In genomic region chr3:32998631-32999451, GRCh38 we compare ENCODE assay signal across 19 cellular contexts. TPM values are rescaled to one million over a fixed set of nuclear protein-coding genes. Genes with fewer than 3 reads are reported as not detected.
A peak's percentile ranks its signal among the peaks of the same experiment; 100 is the strongest.
DNase-seq lines count a peak whose midpoint lies in the region; ATAC-seq, FAIRE-seq and TF ChIP-seq lines count a peak whose summit lies in the region.
"Had no signal": no experiment of that assay in that cellular context is flagged by ENCODE, and none has a peak within 500 bp of the region (broad histone marks: within the 10 kb centered on the region; RNA-seq: fewer than 3 reads in every experiment).

No MANE protein-coding gene starts in this region.

- H2BK5ac ChIP-seq in neuronal stem cell (ENCODE audit: low read length) = no peak overlapping the region

- DNase-seq in natural killer cell treated with Interleukin-12 subunit alpha and Interleukin-12 subunit beta and Interleukin-15 and Interleukin-18, amount 100 ng/mL, for 72 hours (ENCODE audit: low spot score) = no peak
- DNase-seq in natural killer cell (no peak), GM12878 (ENCODE audit: low read depth, low spot score) (no peak), neuronal stem cell (ENCODE audit: low spot score) (no peak), retina (no peak)
- no peak for DNase-seq in activated CD4-positive, alpha-beta memory T cell treated with anti-CD3 and anti-CD28 coated beads for 36 hours
- no peak for DNase-seq in stimulated activated naive CD8-positive, alpha-beta T cell treated with anti-CD3 and anti-CD28 coated beads, Interleukin-15, Interleukin-2, amounts not matched to agents 100 U/mL and 50 U/mL, for 24 hours
- DNase-seq: glutamatergic neuron, GM23248, KG1, NCI-H226, OCI-M1, ovary, SHP77, SW 1271, upper lobe of left lung had no signal

- TF ChIP-seq POLR2A in GM12878 (IDR thresholded peaks at IDR 0.05; ENCODE audit: low read depth, low read length) = no peak

- SMC1A ChIA-PET in GM12878 (lab: Charles Lee; ENCODE audit: uncharacterized antibody, unreplicated experiment) = interaction anchor here (2.0 kb wide), 1 partner anchor 10 kb away, joined by 4 read pairs; no protein-coding TSS in a partner anchor

- H2BK15ac ChIP-seq in neuronal stem cell (ENCODE audit: low read length) = no peak overlapping the region

- H4K20me1 ChIP-seq in GM12878 (ENCODE audit: control insufficient read depth, insufficient read depth) = no peaks in the 10 kb centered on the region

- H3K18ac ChIP-seq in neuronal stem cell (ENCODE audit: low read length) = no peak overlapping the region

- H3K27ac ChIP-seq in GM12878 (ENCODE audit: control insufficient read depth, insufficient read depth) (no peak overlapping the region), neuronal stem cell (replicated peaks; ENCODE audit: low read length) (no peak overlapping the region)
- H3K27ac ChIP-seq: GM23248, ovary, upper lobe of left lung had no signal

- peaks cover 16 to 46% of the 10 kb centered on the region in 2 donors for H3K4me1 Mint-ChIP-seq in natural killer cell treated with Interleukin-12 subunit alpha and Interleukin-12 subunit beta and Interleukin-15 and Interleukin-18, amount 100 ng/mL, for 72 hours (ENCODE audit: low read depth in 2 of 2)
- H3K4me1 Mint-ChIP-seq in natural killer cell = peaks cover 0 to 10% of the 10 kb centered on the region in 2 donors
- H3K4me1 Mint-ChIP-seq in activated CD4-positive, alpha-beta memory T cell treated with anti-CD3 and anti-CD28 coated beads for 36 hours (ENCODE audit: low read depth) = peaks cover 87% of the 10 kb centered on the region

- H3K4me2 ChIP-seq in GM12878 (ENCODE audit: control insufficient read depth, insufficient read depth) (no peak overlapping the region), neuronal stem cell (ENCODE audit: insufficient read depth, low read length, poor library complexity, severe bottlenecking) (no peak overlapping the region)

- H3K9me3 Mint-ChIP-seq in natural killer cell treated with Interleukin-12 subunit alpha and Interleukin-12 subunit beta and Interleukin-15 and Interleukin-18, amount 100 ng/mL, for 72 hours = no peaks in the 10 kb centered on the region
- no peaks in the 10 kb centered on the region for H3K9me3 Mint-ChIP-seq in natural killer cell
- no peaks in the 10 kb centered on the region for H3K9me3 Mint-ChIP-seq in activated CD4-positive, alpha-beta memory T cell treated with anti-CD3 and anti-CD28 coated beads for 36 hours
- H3K9me3 Mint-ChIP-seq: CD14-positive monocyte had no signal

- H2AK5ac ChIP-seq in neuronal stem cell (ENCODE audit: low read depth, low read length) = no peak overlapping the region

- no peaks in the 10 kb centered on the region for H3K9me3 ChIP-seq in GM12878 (replicated peaks; ENCODE audit: control insufficient read depth, insufficient read depth, low read length)
- H3K9me3 ChIP-seq in neuronal stem cell (replicated peaks in 1 of 2; ENCODE audit: control insufficient read depth in 2 of 2, insufficient read depth in 1 of 2, low read depth in 1 of 2, low read length in 2 of 2) = no peaks in the 10 kb centered on the region
- H3K9me3 ChIP-seq: ovary, upper lobe of left lung had no signal

- H3K23ac ChIP-seq in neuronal stem cell (ENCODE audit: low read depth, low read length, poor library complexity) = no peak overlapping the region

- no peak overlapping the region for H2BK12ac ChIP-seq in neuronal stem cell (ENCODE audit: low read length)

- 73% methylated on average over 10 of the region's 10 CpGs for WGBS in GM12878 (ENCODE audit: insufficient coverage, insufficient replicate concordance, low lambda C conversion rate, missing lambda C conversion rate)
- no CpG with 5 or more reads among the region's 10 CpGs for WGBS in neuronal stem cell (ENCODE audit: extremely low coverage in 2 of 2, insufficient read length in 2 of 2, insufficient replicate concordance in 1 of 2), 2 donors

- no peak overlapping the region for H2BK120ac ChIP-seq in neuronal stem cell (ENCODE audit: low read depth, low read length)

- in situ Hi-C loops in GM12878 (cut with MboI) = no loop called here

- no peaks in the 10 kb centered on the region for H3K27me3 Mint-ChIP-seq in natural killer cell treated with Interleukin-12 subunit alpha and Interleukin-12 subunit beta and Interleukin-15 and Interleukin-18, amount 100 ng/mL, for 72 hours
- no peaks in the 10 kb centered on the region for H3K27me3 Mint-ChIP-seq in natural killer cell (ENCODE audit: low read depth in 2 of 2)
- no peaks in the 10 kb centered on the region for H3K27me3 Mint-ChIP-seq in activated CD4-positive, alpha-beta memory T cell treated with anti-CD3 and anti-CD28 coated beads for 36 hours

- H3K27me3 ChIP-seq in GM12878 (replicated peaks in 1 of 2; ENCODE audit: control insufficient read depth in 2 of 2, insufficient read depth in 2 of 2, low read length in 1 of 2) (no peaks in the 10 kb centered on the region), neuronal stem cell (ENCODE audit: control insufficient read depth in 3 of 3, insufficient read depth in 3 of 3, low read depth in 1 of 3, low read length in 3 of 3) (no peaks in the 10 kb centered on the region)
- H3K27me3 ChIP-seq: ovary, upper lobe of left lung had no signal

- no peak overlapping the region for H4K8ac ChIP-seq in neuronal stem cell (ENCODE audit: low read depth, low read length)

- H3K4me1 ChIP-seq in GM12878 (ENCODE audit: control insufficient read depth, insufficient read depth, low read length) = no peaks in the 10 kb centered on the region
- no peaks in the 10 kb centered on the region for H3K4me1 ChIP-seq in neuronal stem cell (ENCODE audit: control insufficient read depth in 2 of 2, insufficient read depth in 1 of 2, low read depth in 1 of 2, low read length in 2 of 2)
- H3K4me1 ChIP-seq: upper lobe of left lung had no signal

- H3K36me3 Mint-ChIP-seq in natural killer cell treated with Interleukin-12 subunit alpha and Interleukin-12 subunit beta and Interleukin-15 and Interleukin-18, amount 100 ng/mL, for 72 hours = peaks cover 7% of the 10 kb centered on the region
- no peaks in the 10 kb centered on the region for H3K36me3 Mint-ChIP-seq in natural killer cell
- peaks cover 40% of the 10 kb centered on the region for H3K36me3 Mint-ChIP-seq in activated CD4-positive, alpha-beta memory T cell treated with anti-CD3 and anti-CD28 coated beads for 36 hours

- RAD21 ChIA-PET in GM12878 (lab: Charles Lee; ENCODE audit: unreplicated experiment) = no interaction called here

- H3K9ac ChIP-seq in GM12878 (ENCODE audit: control insufficient read depth, insufficient read depth, low read length) = no peak overlapping the region
- no peak overlapping the region for H3K9ac ChIP-seq in neuronal stem cell (ENCODE audit: low read depth, low read length, poor library complexity)
- H3K9ac ChIP-seq: GM23248 had no signal

- no peak for TF ChIP-seq EP300 in GM12878 (IDR thresholded peaks at IDR 0.05; ENCODE audit: borderline replicate concordance in 1 of 2, control insufficient read depth in 1 of 2, low read depth in 2 of 2, low read length in 2 of 2)

- no peak overlapping the region for H3K4ac ChIP-seq in neuronal stem cell (ENCODE audit: low read length)

- POLR2A ChIA-PET in activated CD4-positive, alpha-beta memory T cell treated with anti-CD3 and anti-CD28 coated beads for 36 hours (lab: Charles Lee) = interaction anchor here (0.7 to 6.2 kb wide), 12 partner anchors 9 to 64 kb away, joined by 3 to 43 read pairs (median 6); partner anchors contain the start of gene CCR4
- POLR2A ChIA-PET in GM12878 (lab: Charles Lee) = no interaction called here

- no peak for FAIRE-seq in GM12878 (lab: Jason Lieb, UNC)
- FAIRE-seq: GM12892 had no signal

- H3K79me1 ChIP-seq in neuronal stem cell (ENCODE audit: low read depth, low read length) = no peaks in the 10 kb centered on the region

- H2AFZ ChIP-seq in GM12878 (ENCODE audit: control insufficient read depth, low read depth, low read length) (no peak overlapping the region), neuronal stem cell (ENCODE audit: low read length) (no peak overlapping the region)
- H2AFZ ChIP-seq: GM23248 had no signal

- H3K79me2 ChIP-seq in GM12878 (ENCODE audit: control insufficient read depth, insufficient read depth, low read length) = no peaks in the 10 kb centered on the region

- ATAC-seq in natural killer cell treated with Interleukin-12 subunit alpha and Interleukin-12 subunit beta and Interleukin-15 and Interleukin-18, amount 100 ng/mL, for 72 hours = peak in 1 of 2 donors; percentile 64
- ATAC-seq in natural killer cell (no peak), GM12878 (no peak; the same call in 1 of the 3 replicates), HG03097 (IDR thresholded peaks at IDR 0.05; ENCODE audit: low FRiP score, unreplicated experiment) (no peak)
- peak; percentile 41 for ATAC-seq in stimulated activated naive CD8-positive, alpha-beta T cell treated with anti-CD3 and anti-CD28 coated beads, Interleukin-15, Interleukin-2, amounts not matched to agents 100 U/mL and 50 U/mL, for 24 hours

- BruUV-seq in GM12878 (replicated peaks; lab: Mats Ljungman, UMichigan) = no TSS peak

- no peak overlapping the region for H3K14ac ChIP-seq in neuronal stem cell (ENCODE audit: low read length)

- CTCF ChIA-PET in activated CD4-positive, alpha-beta memory T cell treated with anti-CD3 and anti-CD28 coated beads for 36 hours (lab: Charles Lee) = interaction anchor here (0.7 to 2.6 kb wide), 11 partner anchors 20 to 374 kb away, joined by 3 to 9 read pairs (median 4); no protein-coding TSS in a partner anchor
- CTCF ChIA-PET in GM12878 (lab: Yijun Ruan, JAX) = interaction anchor here (1.2 kb wide), 1 partner anchor 72 kb away, joined by 3 read pairs; no protein-coding TSS in a partner anchor

- TF ChIP-seq RAD21 in GM12878 (IDR thresholded peaks at IDR 0.05; ENCODE audit: insufficient read depth, low read depth, low read length) = no peak

- peak overlapping the region; percentile 54 for H3K4me3 Mint-ChIP-seq in natural killer cell treated with Interleukin-12 subunit alpha and Interleukin-12 subunit beta and Interleukin-15 and Interleukin-18, amount 100 ng/mL, for 72 hours
- H3K4me3 Mint-ChIP-seq in natural killer cell = no peak overlapping the region
- H3K4me3 Mint-ChIP-seq in activated CD4-positive, alpha-beta memory T cell treated with anti-CD3 and anti-CD28 coated beads for 36 hours = peak overlapping the region; percentile 59
- H3K4me3 Mint-ChIP-seq: CD14-positive monocyte had no signal

- intact Hi-C loops in natural killer cell (cut with micrococcal nuclease) (no loop called here), GM12878 (cut with micrococcal nuclease; ENCODE audit: unreplicated experiment) (no loop called here)
- intact Hi-C loops in activated CD4-positive, alpha-beta memory T cell treated with anti-CD3 and anti-CD28 coated beads for 36 hours (cut with micrococcal nuclease) = loop anchor here (1.0 kb wide), 1 partner anchor 24 kb away; no protein-coding TSS in a partner anchor

- H3K36me3 ChIP-seq in GM12878 (ENCODE audit: control insufficient read depth in 2 of 2, insufficient read depth in 2 of 2, low read length in 1 of 2) (no peaks in the 10 kb centered on the region), neuronal stem cell (replicated peaks in 1 of 2; ENCODE audit: control insufficient read depth in 2 of 2, insufficient read depth in 2 of 2, low read length in 2 of 2) (no peaks in the 10 kb centered on the region)
- H3K36me3 ChIP-seq: ovary had no signal

- H3K4me3 ChIP-seq in GM12878 = no peak overlapping the region
- H3K4me3 ChIP-seq in neuronal stem cell (ENCODE audit: low read length in 2 of 2) = no peak overlapping the region
- H3K4me3 ChIP-seq: GM23248, ovary, upper lobe of left lung had no signal

- H3K27ac Mint-ChIP-seq in natural killer cell treated with Interleukin-12 subunit alpha and Interleukin-12 subunit beta and Interleukin-15 and Interleukin-18, amount 100 ng/mL, for 72 hours = peak overlapping the region; percentile 72 to 74
- H3K27ac Mint-ChIP-seq in natural killer cell = no peak overlapping the region
- peak overlapping the region; percentile 86 for H3K27ac Mint-ChIP-seq in activated CD4-positive, alpha-beta memory T cell treated with anti-CD3 and anti-CD28 coated beads for 36 hours

- TF ChIP-seq CTCF in natural killer cell (IDR thresholded peaks at IDR 0.05) = no peak
- TF ChIP-seq CTCF in GM12878 (IDR thresholded peaks at IDR 0.05 in 2 of 3, conservative IDR thresholded peaks at IDR 0.05 in 1 of 3; ENCODE audit: control insufficient read depth in 2 of 3, extremely low read depth in 1 of 3, insufficient read depth in 1 of 3, low read depth in 3 of 3, low read length in 3 of 3) = no peak

- H4K91ac ChIP-seq in neuronal stem cell (ENCODE audit: low read depth, low read length, poor library complexity) = no peak overlapping the region

RNA-seq across cellular contexts. Expression of gene CCR4, which starts 47.4 kb away (rescaled TPM):
- 10 to 100 TPM; 12.1 to 40.9 TPM for total RNA-seq in natural killer cell treated with Interleukin-12 subunit alpha and Interleukin-12 subunit beta and Interleukin-15 and Interleukin-18, amount 100 ng/mL, for 72 hours
- total RNA-seq in natural killer cell = 1 to 10 TPM in 2 of 3 donors, under 1 TPM in 1; 0.52 to 2.5 (median 1.4) TPM
- 100 to 1,000 TPM; 137 TPM for total RNA-seq in activated CD4-positive, alpha-beta memory T cell treated with anti-CD3 and anti-CD28 coated beads for 36 hours
- 0.23 TPM in 1 of 2 replicates, not detected in the other for total RNA-seq in GM12878 (2013; cell fraction: nucleolus; rRNA removed)
- 12.4 and 13.0 TPM in 2 replicates for total RNA-seq in GM12878 (2014; rRNA removed)
- total RNA-seq in GM12878 (2014; rRNA removed; fragmentation: Illumina TruSeq; extraction: Trizol) = 10.5 and 10.6 TPM in 2 replicates
- 7.9 and 8.6 TPM in 2 replicates for total RNA-seq in GM12878 (2021)
- 0.51 TPM for polyA plus RNA-seq in GM12878 (2011; ENCODE audit: low read depth)
- polyA plus RNA-seq in GM12878 (2011; rRNA removed) = 0.32 and 0.41 TPM in 2 replicates
- 0.32 and 0.37 TPM in 2 replicates for polyA plus RNA-seq in GM12878 (2011; cell fraction: cytosol; rRNA removed)
- 0.16 and 0.23 TPM in 2 replicates for polyA plus RNA-seq in GM12878 (2011; cell fraction: nucleus; rRNA removed)
- 0.41 and 0.62 TPM in 2 replicates for polyA plus RNA-seq in GM12878 (2012)
- polyA plus RNA-seq in GM12878 (2014; fragmentation: Illumina TruSeq; extraction: Trizol) = 8.5 TPM in 2 replicates
- 1 to 10 TPM; 1.0 to 2.9 TPM for polyA plus RNA-seq in GM12878 (2014; fragmentation: Nextera tagmentation; extraction: Ambion mirVana)
- 6.4 and 7.2 TPM in 2 replicates for polyA plus RNA-seq in GM12878 (2014; rRNA removed)
- polyA plus RNA-seq in GM12878 (2016; fragmentation: Nextera tagmentation; extraction: Ambion mirVana) = 1 to 10 TPM; 3.1 to 3.3 TPM
- polyA minus RNA-seq in GM12878 (2011; rRNA and poly(A)+ RNA removed) = 0.77 and 1.0 TPM in 2 replicates
- 0.40 TPM in 1 of 2 replicates, not detected in the other for polyA minus RNA-seq in GM12878 (2011; cell fraction: cytosol; rRNA and poly(A)+ RNA removed)
- 0.12 and 0.48 TPM in 2 replicates for polyA minus RNA-seq in GM12878 (2011; cell fraction: nucleus; rRNA and poly(A)+ RNA removed)
- 0.01 TPM for polyA plus RNA-seq in neuronal stem cell (2013, experiment 1 of 2)
- polyA plus RNA-seq in neuronal stem cell (2013, experiment 2 of 2) = 0.04 TPM
- total RNA-seq: GM23248 had no signal
- polyA plus RNA-seq: GM23248 had no signal

Comparison
In these comparisons a context has a peak if more than half of its experiments do, and no peak if none do; other contexts are left out.
1. H3K27ac Mint-ChIP-seq: peak in natural killer cell treated with Interleukin-12 subunit alpha and Interleukin-12 subunit beta and Interleukin-15 and Interleukin-18, amount 100 ng/mL, for 72 hours (2 of 2) and activated CD4-positive, alpha-beta memory T cell treated with anti-CD3 and anti-CD28 coated beads for 36 hours (single experiment); none in natural killer cell (0 of 2).